In genomic region chr12:12086331-12086730, GRCh38 we compare ENCODE assay signal across 27 cellular contexts. TPM values are rescaled to one million over a fixed set of nuclear protein-coding genes. Genes with fewer than 3 reads are reported as not detected.
DNase-seq lines count a peak whose midpoint lies in the region; ATAC-seq, FAIRE-seq and TF ChIP-seq lines count a peak whose summit lies in the region.
"Had no signal": no experiment of that assay in that cellular context is flagged by ENCODE, and none has a peak within 500 bp of the region (broad histone marks: within the 10 kb centered on the region; RNA-seq: fewer than 3 reads in every experiment).

No MANE protein-coding gene starts in this region.

- ATAC-seq in GM23338 (no peak), left lobe of liver (no peak)
- ATAC-seq: SK-N-SH treated with all-trans-retinoic acid at 6 μM for 48 hours had no signal

- intact Hi-C loops in spleen (cut with DNase I; ENCODE audit: low total_unique reads): loop anchor here (10.0 kb wide), 1 partner anchor 238 kb away; no protein-coding TSS in a partner anchor

- H3K79me2 ChIP-seq in GM23338 (replicated peaks; ENCODE audit: insufficient read depth) (no peaks in the 10 kb centered on the region), H1 (ENCODE audit: control insufficient read depth in 1 of 2, insufficient read depth in 2 of 2, low read length in 2 of 2) (no peaks in the 10 kb centered on the region), smooth muscle cell (ENCODE audit: low read depth) (no peaks in the 10 kb centered on the region)

- H3K56ac ChIP-seq in H1 (replicated peaks; ENCODE audit: insufficient read length, low read depth, low read length): no peak overlapping the region

- H3K14ac ChIP-seq in H1 (ENCODE audit: insufficient read length) (no peak overlapping the region), mesenchymal stem cell (ENCODE audit: low read length in 2 of 2) (no peak overlapping the region)

- H4K91ac ChIP-seq in H1 (replicated peaks; ENCODE audit: insufficient read length, low read length) (peak overlapping the region; percentile 35), mesenchymal stem cell (ENCODE audit: low read length) (no peak overlapping the region)

- H2BK20ac ChIP-seq in H1 (ENCODE audit: low read length): peak overlapping the region; percentile 91; the same call in 1 of the 2 replicates

- peaks cover 14% of the 10 kb centered on the region; the same call in 1 of the 2 replicates for H3K9me2 ChIP-seq in GM23338 (ENCODE audit: insufficient read depth)

- H2BK5ac ChIP-seq in H1 (ENCODE audit: low read depth, low read length) (peak overlapping the region; percentile 90; the same call in 1 of the 2 replicates), mesenchymal stem cell (ENCODE audit: low read depth, low read length, poor library complexity, severe bottlenecking) (no peak overlapping the region)

- H3K36me3 ChIP-seq in GM23338 (ENCODE audit: insufficient read depth) (no peaks in the 10 kb centered on the region), H1 (ENCODE audit: control insufficient read depth in 2 of 4, insufficient read depth in 4 of 4, low read length in 3 of 4) (no peaks in the 10 kb centered on the region), mesenchymal stem cell (ENCODE audit: control insufficient read depth in 1 of 2, insufficient read depth in 2 of 2, low read depth in 1 of 2, low read length in 2 of 2) (no peaks in the 10 kb centered on the region), smooth muscle cell (ENCODE audit: low read depth) (no peaks in the 10 kb centered on the region), spleen (no peaks in the 10 kb centered on the region)
- H3K36me3 ChIP-seq: MG63 had no signal

- TF ChIP-seq POLR2A in H1 (IDR thresholded peaks at IDR 0.05; ENCODE audit: control extremely low read depth in 1 of 2, low read depth in 2 of 2, low read length in 2 of 2) (no peak), spleen (IDR thresholded peaks at IDR 0.05) (no peak)

- H3K79me1 ChIP-seq in H1 (ENCODE audit: low read depth, low read length) (no peaks in the 10 kb centered on the region), mesenchymal stem cell (replicated peaks; ENCODE audit: low read length, poor library complexity, severe bottlenecking) (no peaks in the 10 kb centered on the region)

- H3K9me3 ChIP-seq in H1 (ENCODE audit: insufficient read depth in 2 of 2, low read depth in 1 of 2, low read length in 1 of 2) (0 out of 4 replicates have a peak, but pooled peaks cover 0 to 2% of the 10 kb centered on the region in 2 experiments), mesenchymal stem cell (ENCODE audit: control insufficient read depth, low read length) (no peaks in the 10 kb centered on the region), smooth muscle cell (replicated peaks; ENCODE audit: low read depth) (no peaks in the 10 kb centered on the region), spleen (no peaks in the 10 kb centered on the region)
- H3K9me3 ChIP-seq: MG63 had no signal

- H2AFZ ChIP-seq in GM23338 (no peak overlapping the region), H1 (ENCODE audit: low read length) (no peak overlapping the region), mesenchymal stem cell (ENCODE audit: low read depth, low read length) (no peak overlapping the region), smooth muscle cell (ENCODE audit: low read depth) (no peak overlapping the region)

- peaks cover 2% of the 10 kb centered on the region; the same call in 1 of the 2 replicates for H3K23me2 ChIP-seq in H1 (ENCODE audit: low read depth, low read length)

- TF ChIP-seq CTCF in GM23338 (conservative IDR thresholded peaks at IDR 0.05; ENCODE audit: low read depth in 2 of 2) (no peak), H1 (IDR thresholded peaks at IDR 0.05; ENCODE audit: control extremely low read depth in 1 of 3, insufficient read depth in 1 of 3, low read depth in 1 of 3, low read length in 3 of 3) (no peak), smooth muscle cell (IDR thresholded peaks at IDR 0.05; ENCODE audit: borderline replicate concordance, insufficient read depth, poor library complexity, severe bottlenecking) (no peak), spleen (IDR thresholded peaks at IDR 0.05 in 8 of 11, conservative IDR thresholded peaks at IDR 0.05 in 3 of 11) (no peak)

- H4K20me1 ChIP-seq in GM23338 (replicated peaks; ENCODE audit: insufficient read depth): no peaks in the 10 kb centered on the region
- H4K20me1 ChIP-seq in H1 (replicated peaks in 1 of 2; ENCODE audit: control insufficient read depth in 1 of 2, insufficient read depth in 2 of 2, low read length in 2 of 2): no peaks in the 10 kb centered on the region
- no peaks in the 10 kb centered on the region for H4K20me1 ChIP-seq in smooth muscle cell (ENCODE audit: low read depth)

- H4K8ac ChIP-seq in H1 (ENCODE audit: extremely low read depth, insufficient read depth, low read length) (no peak overlapping the region), mesenchymal stem cell (ENCODE audit: low read length) (no peak overlapping the region)

- peak overlapping the region; percentile 73 for H2BK120ac ChIP-seq in H1 (replicated peaks; ENCODE audit: low read depth, low read length)
- no peak overlapping the region for H2BK120ac ChIP-seq in mesenchymal stem cell (ENCODE audit: low read depth, low read length)

- no peak for FAIRE-seq in H1 (lab: Jason Lieb, UNC)
- FAIRE-seq: A204.1, GM19239 had no signal

- H3K27ac Mint-ChIP-seq in GM23338: 0 out of 2 replicates have a peak overlapping the region, but pooled peaks have one; percentile 4
- H3K27ac Mint-ChIP-seq: CD4-positive, alpha-beta T cell; IgD-negative memory B cell had no signal

- H3K4me3 ChIP-seq in GM23338 (no peak overlapping the region), H1 (ENCODE audit: extremely low read depth in 1 of 4, insufficient read depth in 2 of 4, low read depth in 3 of 4, low read length in 4 of 4) (peak overlapping the region in 1 of 4 experiments; percentile 23; a peak in 1 of 8 replicates), mesenchymal stem cell (ENCODE audit: insufficient read depth in 1 of 2, low read depth in 1 of 2, low read length in 2 of 2) (no peak overlapping the region), smooth muscle cell (no peak overlapping the region), spleen (no peak overlapping the region)
- H3K4me3 ChIP-seq: MG63 had no signal

- no peak overlapping the region; the same call in 2 of the 3 replicates for H3K4me3 Mint-ChIP-seq in GM23338
- H3K4me3 Mint-ChIP-seq: CD4-positive, alpha-beta T cell; IgD-negative memory B cell had no signal

- peak overlapping the region; percentile 20 for H4K5ac ChIP-seq in H1 (ENCODE audit: insufficient read length, low read depth, low read length)

- H3F3A ChIP-seq in GM23338 (replicated peaks; ENCODE audit: low read depth) (peaks cover 16% of the 10 kb centered on the region; the same call in 1 of the 2 replicates), smooth muscle cell (ENCODE audit: low read depth) (no peaks in the 10 kb centered on the region)

- DNase-seq in GM23338 (ENCODE audit: low spot score) (no peak), NCI-H526 (lab: John Stamatoyannopoulos, UW) (peak; percentile 50 to 57), H1 (ENCODE audit: low read depth in 1 of 2, low spot score in 2 of 2) (no peak), left lobe of liver (ENCODE audit: low spot score) (peak; percentile 10), mesenchymal stem cell (no peak), NOMO-1 (lab: John Stamatoyannopoulos, UW; ENCODE audit: unreplicated experiment in 2 of 2) (no peak), smooth muscle cell (lab: John Stamatoyannopoulos, UW; ENCODE audit: unreplicated experiment) (no peak), spleen (no peak)
- DNase-seq: CD4-positive, alpha-beta T cell; DMS153; GF-D8; GOT3; Karpas-422; MG63; NCI-H1092 treated with DMSO at 0.1 percent for 48 hours; NCI-H2081 treated with DMSO at 0.1 percent for 48 hours; NCI-H446 treated with DMSO at 0.1 percent for 48 hours; NCI-H748 treated with DMSO at 0.1 percent for 48 hours; NK-92 treated with Interleukin-12 subunit alpha and Interleukin-12 subunit beta, amount 100 ng/mL, for 24 hours; RPMI8226; SHP77 treated with DMSO at 0.1 percent for 48 hours had no signal

- H3K4me2 ChIP-seq in GM23338: peak overlapping the region; percentile 53
- peak overlapping the region; percentile 9 to 39; a peak in 3 of 4 replicates for H3K4me2 ChIP-seq in H1 (ENCODE audit: insufficient read depth in 1 of 2, low read depth in 2 of 2, low read length in 2 of 2)
- no peak overlapping the region for H3K4me2 ChIP-seq in mesenchymal stem cell (ENCODE audit: low read length, poor library complexity, severe bottlenecking)
- H3K4me2 ChIP-seq in smooth muscle cell: no peak overlapping the region

- no peaks in the 10 kb centered on the region for H3K36me3 Mint-ChIP-seq in GM23338 (ENCODE audit: low read depth)
- H3K36me3 Mint-ChIP-seq: IgD-negative memory B cell had no signal

- H2BK15ac ChIP-seq in H1 (ENCODE audit: low read length) (no peak overlapping the region), mesenchymal stem cell (ENCODE audit: low read depth, poor library complexity, severe bottlenecking) (no peak overlapping the region)

- H3K27me3 ChIP-seq in GM23338 (ENCODE audit: insufficient read depth) (no peaks in the 10 kb centered on the region), H1 (replicated peaks in 1 of 4; ENCODE audit: control insufficient read depth in 3 of 4, extremely low read depth in 1 of 4, insufficient read depth in 3 of 4, low read length in 3 of 4) (peaks cover 0 to 2% (median 0%) of the 10 kb centered on the region in 4 experiments; a peak in 1 of 7 replicates), mesenchymal stem cell (ENCODE audit: control insufficient read depth in 1 of 2, insufficient read depth in 1 of 2, low read length in 2 of 2) (no peaks in the 10 kb centered on the region), smooth muscle cell (ENCODE audit: low read depth) (no peaks in the 10 kb centered on the region), spleen (replicated peaks in 1 of 7) (peaks cover 0 to 15% (median 0%) of the 10 kb centered on the region in 7 donors)
- H3K27me3 ChIP-seq: MG63 had no signal

- peak overlapping the region; percentile 7; the same call in 1 of the 2 replicates for H3K18ac ChIP-seq in H1 (ENCODE audit: extremely low read depth, low read length)
- no peak overlapping the region for H3K18ac ChIP-seq in mesenchymal stem cell (ENCODE audit: low read depth in 1 of 2, low read length in 2 of 2)

- peaks cover 28% of the 10 kb centered on the region for H3K4me1 ChIP-seq in GM23338 (ENCODE audit: insufficient read depth)
- H3K4me1 ChIP-seq in H1 (replicated peaks in 1 of 4; ENCODE audit: control insufficient read depth in 3 of 4, insufficient read depth in 4 of 4, low read length in 3 of 4): peaks cover 13 to 18% (median 15%) of the 10 kb centered on the region in 4 experiments
- H3K4me1 ChIP-seq in mesenchymal stem cell (ENCODE audit: control insufficient read depth, insufficient read depth, low read depth, low read length): peaks cover 2% of the 10 kb centered on the region
- H3K4me1 ChIP-seq in smooth muscle cell (ENCODE audit: low read depth): peaks cover 10% of the 10 kb centered on the region
- H3K4me1 ChIP-seq in spleen: peaks cover 0 to 9% (median 0%) of the 10 kb centered on the region in 6 donors

- H3K4ac ChIP-seq in H1 (replicated peaks; ENCODE audit: insufficient read length, low read depth, low read length) (peak overlapping the region; percentile 96), mesenchymal stem cell (ENCODE audit: low read depth in 1 of 2, low read length in 2 of 2) (no peak overlapping the region)

- WGBS in H1 (ENCODE audit: extremely low coverage in 1 of 2, insufficient coverage in 1 of 2, insufficient read length in 1 of 2, insufficient replicate concordance in 2 of 2, low coverage in 1 of 2, low lambda C conversion rate in 2 of 2, missing lambda C conversion rate in 1 of 2), 2 experiments: 80% methylated on average over 5 of the region's 5 CpGs; no CpG with 5 or more reads in 1 of the 2 experiments
- WGBS in mesenchymal stem cell: 82% methylated on average over 5 of the region's 5 CpGs
- WGBS in smooth muscle cell (ENCODE audit: low lambda C conversion rate): 58% methylated on average over 5 of the region's 5 CpGs
- WGBS in spleen, 5 donors: 85 to 98% (median 91%) methylated on average over 5 of the region's 5 CpGs

- H3K23ac ChIP-seq in H1 (ENCODE audit: insufficient read length) (no peak overlapping the region), mesenchymal stem cell (ENCODE audit: low read length in 2 of 2) (no peak overlapping the region)

- H3K9ac ChIP-seq in H1 (replicated peaks in 1 of 4; ENCODE audit: extremely low read depth in 1 of 4, low read depth in 3 of 4, low read length in 3 of 4): no peak overlapping the region
- H3K9ac ChIP-seq in mesenchymal stem cell (ENCODE audit: low read length): no peak overlapping the region
- no peak overlapping the region for H3K9ac ChIP-seq in smooth muscle cell (ENCODE audit: low read depth)

- H3K9me3 Mint-ChIP-seq in GM23338: no peaks in the 10 kb centered on the region
- H3K9me3 Mint-ChIP-seq: CD4-positive, alpha-beta T cell; IgD-negative memory B cell had no signal

- peak overlapping the region; percentile 70; the same call in 1 of the 2 replicates for H3K27ac ChIP-seq in GM23338 (ENCODE audit: low read depth)
- no peak overlapping the region for H3K27ac ChIP-seq in H1 (ENCODE audit: low read depth, low read length)
- H3K27ac ChIP-seq in mesenchymal stem cell (ENCODE audit: low read length, poor library complexity, severe bottlenecking): no peak overlapping the region
- no peak overlapping the region for H3K27ac ChIP-seq in smooth muscle cell (ENCODE audit: low read depth)
- no peak overlapping the region for H3K27ac ChIP-seq in spleen

- peak overlapping the region; percentile 41; the same call in 1 of the 2 replicates for H2AK5ac ChIP-seq in H1 (ENCODE audit: low read depth, low read length)
- H2AK5ac ChIP-seq in mesenchymal stem cell (ENCODE audit: low read length, severe bottlenecking): no peak overlapping the region

- no peak for TF ChIP-seq RAD21 in H1 (IDR thresholded peaks at IDR 0.05 in 1 of 2, conservative IDR thresholded peaks at IDR 0.05 in 1 of 2; ENCODE audit: low read depth in 2 of 2, low read length in 2 of 2)

- TF ChIP-seq EP300 in H1 (IDR thresholded peaks at IDR 0.05; ENCODE audit: borderline replicate concordance in 1 of 2, low read depth in 2 of 2, low read length in 2 of 2): no peak

- 0 out of 2 replicates have a peak overlapping the region, but pooled peaks have one; percentile 72 for H2BK12ac ChIP-seq in H1 (ENCODE audit: low read depth, low read length)
- no peak overlapping the region for H2BK12ac ChIP-seq in mesenchymal stem cell (ENCODE audit: low read length in 2 of 2)

- peaks cover 26% of the 10 kb centered on the region for H3K4me1 Mint-ChIP-seq in GM23338
- H3K4me1 Mint-ChIP-seq: IgD-negative memory B cell had no signal

- POLR2A ChIA-PET in H1 (lab: Charles Lee; ENCODE audit: partially characterized antibody): interaction anchor here (0.7 to 1.3 kb wide), 4 partner anchors 8 to 632 kb away, joined by 3 to 6 read pairs (median 3); partner anchors contain the start of gene LRP6

- CTCF ChIA-PET in H1 (lab: Charles Lee; ENCODE audit: partially characterized antibody): interaction anchor here (1.2 to 2.2 kb wide), 5 partner anchors 15 to 241 kb away, joined by 3 to 6 read pairs (median 5); partner anchors contain the start of gene BCL2L14

- peaks cover 8% of the 10 kb centered on the region for H3K27me3 Mint-ChIP-seq in GM23338 (ENCODE audit: insufficient read depth, low read depth, poor library complexity)
- H3K27me3 Mint-ChIP-seq: CD4-positive, alpha-beta T cell had no signal

RNA-seq across cellular contexts. Expression of gene BCL2L14, which starts 15.6 kb away (rescaled TPM):
- 2.7 and 3.9 TPM in 2 replicates for total RNA-seq in GM23338 (2014; rRNA removed; shearing (Covaris generic))
- polyA plus RNA-seq in GM23338 (2016; fragmentation: Nextera tagmentation; extraction: Ambion mirVana) (1.2 and 2.1 TPM in 2 replicates), H1 (2011; rRNA removed) (0.39 and 0.80 TPM in 2 replicates), smooth muscle cell (0.08 TPM in 1 of 2 replicates, not detected in the other), spleen (under 1 TPM; 0.13 to 0.91 (median 0.91) TPM)
- 2.4 and 2.9 TPM in 2 replicates for total RNA-seq in H1 (2021; fragmentation: NEBNext Ultra II Directional; extraction: Animal tissue kit (Norgen Biotek cat#: 25700))
- polyA plus RNA-seq in H1 (2011; cell fraction: cytosol; rRNA removed): 1.7 TPM
- polyA plus RNA-seq in H1 (2011; cell fraction: nucleus; rRNA removed): 0.31 TPM
- polyA plus RNA-seq in H1 (2012, experiment 1 of 2): 0.99 to 2.3 TPM (median 1.2 TPM) in 4 replicates
- 0.10 TPM for polyA plus RNA-seq in H1 (2012, experiment 2 of 2)
- polyA plus RNA-seq in H1 (2013, experiment 1 of 2): 1.5 TPM
- polyA plus RNA-seq in H1 (2013, experiment 2 of 2): 2.0 TPM
- polyA minus RNA-seq in H1 (2011; rRNA and poly(A)+ RNA removed): 0.44 and 0.54 TPM in 2 replicates
- polyA minus RNA-seq in H1 (2011; cell fraction: cytosol; rRNA and poly(A)+ RNA removed): not detected
- 0.30 TPM for polyA minus RNA-seq in H1 (2011; cell fraction: nucleus; rRNA and poly(A)+ RNA removed)
- total RNA-seq in left lobe of liver (not detected), smooth muscle cell (not detected in 2 replicates), spleen (1 to 10 TPM in 3 of 7 donors, under 1 TPM in 3, not detected in 1; 0.68 to 2.2 (median 1.1) TPM)
- polyA plus RNA-seq in mesenchymal stem cell (2013, experiment 1 of 2): 0.06 TPM
- polyA plus RNA-seq in mesenchymal stem cell (2013, experiment 2 of 2): 0.03 TPM
- total RNA-seq: HT1080 had no signal
- polyA plus RNA-seq: BJ, IgD-negative memory B cell had no signal

Comparison
In these comparisons a context has a peak if more than half of its experiments do, and no peak if none do; other contexts are left out.
1. DNase-seq: peak in NCI-H526 (2 of 2) and left lobe of liver (single experiment); none in GM23338 (single experiment), H1 (0 of 2), mesenchymal stem cell (single experiment), NOMO-1 (0 of 2), smooth muscle cell (single experiment) and spleen (single experiment).
2. H3K4me2 ChIP-seq: peak in GM23338 (single experiment) and H1 (2 of 2); none in mesenchymal stem cell (single experiment) and smooth muscle cell (single experiment).